21 cellular contexts compared by ENCODE assay signal in genomic region chr2:109707281-109708147, GRCh38.
"Had no signal": no experiment of that assay in that cellular context is flagged by ENCODE, and none has a peak within 500 bp of the region (broad histone marks: within the 10 kb centered on the region; RNA-seq: fewer than 3 reads in every experiment).

No MANE protein-coding gene starts in this region.

- H3K27ac Mint-ChIP-seq: activated CD4-positive, alpha-beta T cell treated with anti-CD3 and anti-CD28 coated beads, Interleukin-2, amount 10 ng/mL, durations not matched to agents 7 days and 5 days; activated CD8-positive, alpha-beta memory T cell treated with anti-CD3 and anti-CD28 coated beads, Interleukin-2, amount 10 ng/mL, durations not matched to agents 7 days and 5 days; activated CD8-positive, alpha-beta T cell treated with anti-CD3 and anti-CD28 coated beads for 36 hours; activated naive CD4-positive, alpha-beta T cell treated with anti-CD3 and anti-CD28 coated beads, Interleukin-2, amount 10 ng/mL, durations not matched to agents 7 days and 5 days; brain; immature natural killer cell; memory B cell; progenitor cell of endocrine pancreas had no signal

- DNase-seq: activated CD4-positive, alpha-beta T cell treated with anti-CD3 and anti-CD28 coated beads, Interleukin-2, amount 10 ng/mL, durations not matched to agents 7 days and 5 days; activated CD4-positive, CD25-positive, alpha-beta regulatory T cell treated with anti-CD3 and anti-CD28 coated beads, Interleukin-2, amount 50 U/mL, for 72 hours; activated CD8-positive, alpha-beta memory T cell treated with anti-CD3 and anti-CD28 coated beads, Interleukin-2, amount 10 ng/mL, durations not matched to agents 7 days and 5 days; activated CD8-positive, alpha-beta T cell treated with anti-CD3 and anti-CD28 coated beads for 36 hours; activated effector memory CD4-positive, alpha-beta T cell treated with anti-CD3 and anti-CD28 coated beads, Interleukin-2, amount 50 U/mL, for 16 hours; activated naive CD4-positive, alpha-beta T cell treated with anti-CD3 and anti-CD28 coated beads, Interleukin-2, amount 10 ng/mL, durations not matched to agents 7 days and 5 days; activated T-cell treated with anti-CD3 and anti-CD28 coated beads for 4 hours; foreskin keratinocyte; immature natural killer cell; left ventricle myocardium superior; retina; spleen; stimulated activated CD4-positive, alpha-beta T cell treated with anti-CD3 and anti-CD28 coated beads, Interleukin-4, amount 100 ng/mL, for 1 hour; stimulated activated naive CD4-positive, alpha-beta T cell; SW 1271 had no signal

- H3K27ac ChIP-seq: epithelial cell of prostate, foreskin keratinocyte, hepatocyte, spleen had no signal

- H3K36me3 ChIP-seq: spleen had no signal

- H3K9me3 ChIP-seq: spleen had no signal

- ATAC-seq: activated CD8-positive, alpha-beta memory T cell treated with anti-CD3 and anti-CD28 coated beads, Interleukin-2, amount 10 ng/mL, durations not matched to agents 7 days and 5 days; activated CD8-positive, alpha-beta T cell treated with anti-CD3 and anti-CD28 coated beads for 36 hours; foreskin keratinocyte; left ventricle myocardium superior had no signal

- H3K4me1 Mint-ChIP-seq: activated CD4-positive, alpha-beta T cell treated with anti-CD3 and anti-CD28 coated beads, Interleukin-2, amount 10 ng/mL, durations not matched to agents 7 days and 5 days; activated CD8-positive, alpha-beta memory T cell treated with anti-CD3 and anti-CD28 coated beads, Interleukin-2, amount 10 ng/mL, durations not matched to agents 7 days and 5 days; activated naive CD4-positive, alpha-beta T cell treated with anti-CD3 and anti-CD28 coated beads, Interleukin-2, amount 10 ng/mL, durations not matched to agents 7 days and 5 days; immature natural killer cell; memory B cell had no signal

- H3K4me3 ChIP-seq: hepatocyte, spleen had no signal

- H3K4me3 Mint-ChIP-seq: activated CD4-positive, alpha-beta T cell treated with anti-CD3 and anti-CD28 coated beads, Interleukin-2, amount 10 ng/mL, durations not matched to agents 7 days and 5 days; activated CD8-positive, alpha-beta memory T cell treated with anti-CD3 and anti-CD28 coated beads, Interleukin-2, amount 10 ng/mL, durations not matched to agents 7 days and 5 days; activated CD8-positive, alpha-beta T cell treated with anti-CD3 and anti-CD28 coated beads for 36 hours; activated naive CD4-positive, alpha-beta T cell treated with anti-CD3 and anti-CD28 coated beads, Interleukin-2, amount 10 ng/mL, durations not matched to agents 7 days and 5 days; brain; immature natural killer cell; memory B cell; neural crest cell had no signal

- H3K9me3 Mint-ChIP-seq: activated CD4-positive, alpha-beta T cell treated with anti-CD3 and anti-CD28 coated beads, Interleukin-2, amount 10 ng/mL, durations not matched to agents 7 days and 5 days; activated CD8-positive, alpha-beta T cell treated with anti-CD3 and anti-CD28 coated beads for 36 hours; activated naive CD4-positive, alpha-beta T cell treated with anti-CD3 and anti-CD28 coated beads, Interleukin-2, amount 10 ng/mL, durations not matched to agents 7 days and 5 days; brain; immature natural killer cell; memory B cell; neural crest cell had no signal

- H3K36me3 Mint-ChIP-seq: activated CD8-positive, alpha-beta memory T cell treated with anti-CD3 and anti-CD28 coated beads, Interleukin-2, amount 10 ng/mL, durations not matched to agents 7 days and 5 days; activated naive CD4-positive, alpha-beta T cell treated with anti-CD3 and anti-CD28 coated beads, Interleukin-2, amount 10 ng/mL, durations not matched to agents 7 days and 5 days; brain; immature natural killer cell; memory B cell had no signal

- H3K27me3 ChIP-seq: foreskin keratinocyte, hepatocyte, spleen had no signal

- H3K27me3 Mint-ChIP-seq: activated CD4-positive, alpha-beta T cell treated with anti-CD3 and anti-CD28 coated beads, Interleukin-2, amount 10 ng/mL, durations not matched to agents 7 days and 5 days; activated CD8-positive, alpha-beta memory T cell treated with anti-CD3 and anti-CD28 coated beads, Interleukin-2, amount 10 ng/mL, durations not matched to agents 7 days and 5 days; activated naive CD4-positive, alpha-beta T cell treated with anti-CD3 and anti-CD28 coated beads, Interleukin-2, amount 10 ng/mL, durations not matched to agents 7 days and 5 days; brain had no signal
